11 cellular contexts compared by ENCODE assay signal in genomic region chr17:29682054-29682453, GRCh38. TPM values are rescaled to one million over a fixed set of nuclear protein-coding genes. Genes with fewer than 3 reads are reported as not detected.
A peak's percentile ranks its signal among the peaks of the same experiment; 100 is the strongest.
DNase-seq lines count a peak whose midpoint lies in the region; ATAC-seq, FAIRE-seq and TF ChIP-seq lines count a peak whose summit lies in the region.
"Had no signal": no experiment of that assay in that cellular context is flagged by ENCODE, and none has a peak within 500 bp of the region (broad histone marks: within the 10 kb centered on the region; RNA-seq: fewer than 3 reads in every experiment).

No MANE protein-coding gene starts in this region.

- peaks cover 14% of the 10 kb centered on the region for H3K4me1 Mint-ChIP-seq in T-helper 17 cell

- H3K4me3 ChIP-seq in AG10803 (ENCODE audit: low read length) = no peak overlapping the region

- H3K9me3 ChIP-seq in T-helper 17 cell (ENCODE audit: control insufficient read depth, low read length, poor library complexity, severe bottlenecking) = no peaks in the 10 kb centered on the region

- intact Hi-C loops in left colon (cut with DNase I, micrococcal nuclease) = no loop called here

- DNase-seq in AG10803 (ENCODE audit: low read depth) (no peak), GM19239 (ENCODE audit: insufficient read length, low spot score) (no peak), T-helper 17 cell (no peak), left colon (no peak), NCI-H1417 (lab: John Stamatoyannopoulos, UW) (no peak)
- DNase-seq: left cardiac atrium, NCI-H187 had no signal

- H3K4me3 Mint-ChIP-seq in T-helper 17 cell = no peak overlapping the region

- TF ChIP-seq CTCF in AG10803 (conservative IDR thresholded peaks at IDR 0.05; ENCODE audit: low read length) = peak; percentile 14; the same call in 1 of the 2 replicates

- H3K36me3 Mint-ChIP-seq in T-helper 17 cell (ENCODE audit: low read depth) = no peaks in the 10 kb centered on the region

- H3K27ac Mint-ChIP-seq in T-helper 17 cell = peak overlapping the region; percentile 89

- no peaks in the 10 kb centered on the region for H3K27me3 Mint-ChIP-seq in T-helper 17 cell

- peak; percentile 47 for ATAC-seq in T-helper 17 cell
- ATAC-seq in left colon = peak; percentile 26
- no peak for ATAC-seq in GM21423 (IDR thresholded peaks at IDR 0.05; ENCODE audit: unreplicated experiment)
- no peak for ATAC-seq in HG02981 (IDR thresholded peaks at IDR 0.05; ENCODE audit: unreplicated experiment)
- no peak for ATAC-seq in HG02970 (IDR thresholded peaks at IDR 0.05; ENCODE audit: low FRiP score, unreplicated experiment)

- FAIRE-seq in GM19239 (lab: Jason Lieb, UNC) = peak; percentile 91
- FAIRE-seq: H54 had no signal

RNA-seq across cellular contexts. Expression of gene CORO6, which starts 59.3 kb away (rescaled TPM):
- total RNA-seq in T-helper 17 cell = 1 to 10 TPM; 1.7 to 2.6 TPM
- total RNA-seq in left colon = 1 to 10 TPM; 2.9 to 4.4 TPM

Comparison
In these comparisons a context has a peak if more than half of its experiments do, and no peak if none do; other contexts are left out.
1. ATAC-seq: peak in T-helper 17 cell (single experiment) and left colon (single experiment); none in GM21423 (single experiment), HG02981 (single experiment) and HG02970 (single experiment).